Comparison of ENCODE assay signal across 25 cellular contexts in the genomic region with DNA sequence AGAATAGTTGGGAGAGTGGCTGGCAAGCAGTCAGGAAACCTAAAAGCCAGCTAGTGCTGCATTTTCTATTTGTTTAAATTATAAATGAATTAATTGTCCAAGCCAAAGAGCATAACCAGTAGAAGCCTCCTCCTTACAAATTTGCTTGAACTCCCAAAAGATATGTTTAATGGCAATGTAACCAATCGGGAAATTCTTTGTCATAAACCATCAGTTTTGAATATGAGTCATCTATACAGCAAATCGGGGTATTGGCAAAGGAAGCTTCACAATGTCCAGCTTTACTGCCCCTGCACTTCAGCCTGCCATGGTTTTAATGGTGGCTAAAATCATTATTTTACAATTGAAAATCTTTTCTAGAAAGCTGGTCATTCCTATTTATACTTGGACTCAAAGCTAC.
"Had no signal": no experiment of that assay in that cellular context is flagged by ENCODE, and none has a peak within 500 bp of the region (broad histone marks: within the 10 kb centered on the region; RNA-seq: fewer than 3 reads in every experiment).

No MANE protein-coding gene starts in this region.

- H3K27me3 ChIP-seq: esophagus muscularis mucosa, pancreas, right lobe of liver, suprapubic skin, transverse colon, vagina had no signal

- FAIRE-seq: colon, frontal cortex, keratinocyte, pancreas, small intestine had no signal

- H3K4me1 ChIP-seq: pancreas, right lobe of liver, suprapubic skin, transverse colon, vagina had no signal

- DNase-seq: effector CD8-positive, alpha-beta T cell; endodermal cell; hypothalamus; natural killer cell; occipital lobe; pancreas; right lobe of liver; small intestine; stimulated activated CD4-positive, alpha-beta T cell treated with anti-CD3 and anti-CD28 coated beads, Interleukin-12 subunit alpha, Interleukin-12 subunit beta, amount 100 ng/mL, for 4 hours; stimulated activated CD4-positive, alpha-beta T cell treated with anti-CD3 and anti-CD28 coated beads, Interleukin-1b, Interleukin-23, amount 100 ng/mL, for 48 hours; stimulated activated CD4-positive, alpha-beta T cell treated with anti-CD3 and anti-CD28 coated beads, Interleukin-4, amount 100 ng/mL, for 1 hour; stimulated activated CD8-positive, alpha-beta memory T cell treated with anti-CD3 and anti-CD28 coated beads, Interleukin-4, amount 100 ng/mL, for 48 hours; stimulated activated naive CD4-positive, alpha-beta T cell; stimulated activated naive CD8-positive, alpha-beta T cell treated with anti-CD3 and anti-CD28 coated beads, Interleukin-15, amount 100 ng/mL, for 72 hours; transverse colon had no signal

- H3K27ac ChIP-seq: esophagus muscularis mucosa, pancreas, right lobe of liver, suprapubic skin, transverse colon, vagina had no signal

- H3K27ac Mint-ChIP-seq: dendritic cell treated with granulocyte-macrophage colony-stimulating factor and Interleukin-4, amounts not matched to agents 40 ng/mL and 50 ng/mL, for 4 days; endodermal cell; memory B cell; natural killer cell; stimulated activated naive CD8-positive, alpha-beta T cell treated with anti-CD3 and anti-CD28 coated beads, Interleukin-15, amount 100 ng/mL, for 72 hours had no signal

- H3K36me3 ChIP-seq: esophagus muscularis mucosa, pancreas, right lobe of liver, suprapubic skin, transverse colon, vagina had no signal

- H3K9me3 Mint-ChIP-seq: dendritic cell treated with granulocyte-macrophage colony-stimulating factor and Interleukin-4, amounts not matched to agents 40 ng/mL and 50 ng/mL, for 4 days had no signal

- H3K4me3 ChIP-seq: esophagus muscularis mucosa, lung, pancreas, right lobe of liver, suprapubic skin, transverse colon, vagina had no signal

- H3K4me3 Mint-ChIP-seq: dendritic cell treated with granulocyte-macrophage colony-stimulating factor and Interleukin-4, amounts not matched to agents 40 ng/mL and 50 ng/mL, for 4 days; endodermal cell; memory B cell; natural killer cell; stimulated activated naive CD8-positive, alpha-beta T cell treated with anti-CD3 and anti-CD28 coated beads, Interleukin-15, amount 100 ng/mL, for 72 hours had no signal

- H3K9me3 ChIP-seq: esophagus muscularis mucosa, pancreas, right lobe of liver, suprapubic skin, transverse colon, vagina had no signal

- H3K36me3 Mint-ChIP-seq: memory B cell, natural killer cell had no signal

- H3K4me1 Mint-ChIP-seq: endodermal cell; memory B cell; natural killer cell; stimulated activated naive CD8-positive, alpha-beta T cell treated with anti-CD3 and anti-CD28 coated beads, Interleukin-15, amount 100 ng/mL, for 72 hours had no signal

- ATAC-seq: left lobe of liver; natural killer cell; pancreas; right lobe of liver; stimulated activated naive CD8-positive, alpha-beta T cell treated with anti-CD3 and anti-CD28 coated beads, Interleukin-15, amount 100 ng/mL, for 72 hours had no signal

- H3K27me3 Mint-ChIP-seq: dendritic cell treated with granulocyte-macrophage colony-stimulating factor and Interleukin-4, amounts not matched to agents 40 ng/mL and 50 ng/mL, for 4 days had no signal
